In genomic region chr14:100083706-100084105, GRCh38 we compare ENCODE assay signal across 17 cellular contexts. TPM values are rescaled to one million over a fixed set of nuclear protein-coding genes. Genes with fewer than 3 reads are reported as not detected.
DNase-seq lines count a peak whose midpoint lies in the region; ATAC-seq and TF ChIP-seq lines count a peak whose summit lies in the region.
"Had no signal": no experiment of that assay in that cellular context is flagged by ENCODE, and none has a peak within 500 bp of the region (broad histone marks: within the 10 kb centered on the region; RNA-seq: fewer than 3 reads in every experiment).

No MANE protein-coding gene starts in this region.

- peak overlapping the region; percentile 78 for H3K4me3 Mint-ChIP-seq in activated naive CD4-positive, alpha-beta T cell treated with anti-CD3 and anti-CD28 coated beads, Interleukin-2, amount 10 ng/mL, durations not matched to agents 7 days and 5 days
- peak overlapping the region; percentile 32 for H3K4me3 Mint-ChIP-seq in activated CD4-positive, alpha-beta memory T cell treated with anti-CD3 and anti-CD28 coated beads for 36 hours
- H3K4me3 Mint-ChIP-seq in type B pancreatic cell: no peak overlapping the region

- no peaks in the 10 kb centered on the region for H3K27me3 Mint-ChIP-seq in activated naive CD4-positive, alpha-beta T cell treated with anti-CD3 and anti-CD28 coated beads, Interleukin-2, amount 10 ng/mL, durations not matched to agents 7 days and 5 days
- no peaks in the 10 kb centered on the region for H3K27me3 Mint-ChIP-seq in activated CD4-positive, alpha-beta memory T cell treated with anti-CD3 and anti-CD28 coated beads for 36 hours
- H3K27me3 Mint-ChIP-seq in type B pancreatic cell: no peaks in the 10 kb centered on the region

- no peak for ATAC-seq in GM19395 (IDR thresholded peaks at IDR 0.05; ENCODE audit: unreplicated experiment)
- ATAC-seq in GM18870 (IDR thresholded peaks at IDR 0.05; ENCODE audit: unreplicated experiment): no peak
- ATAC-seq: HCT116 had no signal

- H3K9me3 Mint-ChIP-seq in activated naive CD4-positive, alpha-beta T cell treated with anti-CD3 and anti-CD28 coated beads, Interleukin-2, amount 10 ng/mL, durations not matched to agents 7 days and 5 days: no peaks in the 10 kb centered on the region
- no peaks in the 10 kb centered on the region for H3K9me3 Mint-ChIP-seq in activated CD4-positive, alpha-beta memory T cell treated with anti-CD3 and anti-CD28 coated beads for 36 hours
- H3K9me3 Mint-ChIP-seq in type B pancreatic cell: no peaks in the 10 kb centered on the region

- peaks cover 95% of the 10 kb centered on the region for H3K4me1 Mint-ChIP-seq in activated naive CD4-positive, alpha-beta T cell treated with anti-CD3 and anti-CD28 coated beads, Interleukin-2, amount 10 ng/mL, durations not matched to agents 7 days and 5 days
- peaks cover 93% of the 10 kb centered on the region for H3K4me1 Mint-ChIP-seq in activated CD4-positive, alpha-beta memory T cell treated with anti-CD3 and anti-CD28 coated beads for 36 hours (ENCODE audit: low read depth)
- peaks cover 10% of the 10 kb centered on the region for H3K4me1 Mint-ChIP-seq in type B pancreatic cell (ENCODE audit: unreplicated experiment)

- no peak for DNase-seq in activated naive CD4-positive, alpha-beta T cell treated with anti-CD3 and anti-CD28 coated beads, Interleukin-2, amount 10 ng/mL, durations not matched to agents 7 days and 5 days
- no peak for DNase-seq in activated naive CD4-positive, alpha-beta T cell (lab: John Stamatoyannopoulos, UW)
- no peak for DNase-seq in activated CD4-positive, alpha-beta memory T cell treated with anti-CD3 and anti-CD28 coated beads for 36 hours
- DNase-seq in epithelial cell of esophagus (ENCODE audit: low read depth) (peak; percentile 95), type B pancreatic cell (ENCODE audit: extremely low spot score, unreplicated experiment) (no peak), LoVo (ENCODE audit: low spot score) (no peak)
- DNase-seq: activated CD4-positive, CD25-positive, alpha-beta regulatory T cell treated with anti-CD3 and anti-CD28 coated beads, Interleukin-2, amount 50 U/mL, for 72 hours; DMS 273 treated with DMSO at 0.1 percent for 48 hours; effector CD8-positive, alpha-beta T cell; left ventricle myocardium inferior; MV-4-11; NCI-H774; Peyer's patch; small intestine had no signal

- intact Hi-C loops in activated CD4-positive, alpha-beta memory T cell treated with anti-CD3 and anti-CD28 coated beads for 36 hours (cut with micrococcal nuclease): no loop called here

- H3K27ac Mint-ChIP-seq in activated naive CD4-positive, alpha-beta T cell treated with anti-CD3 and anti-CD28 coated beads, Interleukin-2, amount 10 ng/mL, durations not matched to agents 7 days and 5 days: peak overlapping the region; percentile 96
- H3K27ac Mint-ChIP-seq in activated CD4-positive, alpha-beta memory T cell treated with anti-CD3 and anti-CD28 coated beads for 36 hours: peak overlapping the region; percentile 98
- peak overlapping the region; percentile 53 for H3K27ac Mint-ChIP-seq in type B pancreatic cell

- CTCF ChIA-PET in activated naive CD4-positive, alpha-beta T cell treated with anti-CD3 and anti-CD28 coated beads, Interleukin-2, amount 10 ng/mL, durations not matched to agents 7 days and 5 days (lab: Charles Lee): interaction anchor here (1.5 to 22.9 kb wide), 4 partner anchors 16 to 109 kb away, joined by 3 to 488 read pairs (median 94); partner anchors contain the start of gene EVL
- CTCF ChIA-PET in activated CD4-positive, alpha-beta memory T cell treated with anti-CD3 and anti-CD28 coated beads for 36 hours (lab: Charles Lee): interaction anchor here (0.7 to 9.7 kb wide), 8 partner anchors 9 to 137 kb away, joined by 3 to 217 read pairs (median 3); partner anchors contain the start of gene EVL

- TF ChIP-seq CTCF in epithelial cell of esophagus (IDR thresholded peaks at IDR 0.05; ENCODE audit: insufficient read depth, low read depth, low read length, missing control alignments) (no peak), type B pancreatic cell (conservative IDR thresholded peaks at IDR 0.05) (no peak)

- no peak overlapping the region for H3K4me3 ChIP-seq in epithelial cell of esophagus (ENCODE audit: low read length)
- H3K4me3 ChIP-seq: left ventricle myocardium inferior, Peyer's patch had no signal

- POLR2A ChIA-PET in activated CD4-positive, alpha-beta memory T cell treated with anti-CD3 and anti-CD28 coated beads for 36 hours (lab: Charles Lee): interaction anchor here (0.6 to 15.5 kb wide), 7 partner anchors 9 to 141 kb away, joined by 3 to 302 read pairs (median 5); partner anchors contain the start of gene EVL

- peaks cover 82% of the 10 kb centered on the region for H3K36me3 Mint-ChIP-seq in activated naive CD4-positive, alpha-beta T cell treated with anti-CD3 and anti-CD28 coated beads, Interleukin-2, amount 10 ng/mL, durations not matched to agents 7 days and 5 days
- peaks cover 41% of the 10 kb centered on the region for H3K36me3 Mint-ChIP-seq in activated CD4-positive, alpha-beta memory T cell treated with anti-CD3 and anti-CD28 coated beads for 36 hours
- peaks cover 19% of the 10 kb centered on the region for H3K36me3 Mint-ChIP-seq in type B pancreatic cell

RNA-seq across cellular contexts. Expression of gene EVL, which starts 18.5 kb away (rescaled TPM):
- total RNA-seq in activated CD4-positive, alpha-beta memory T cell treated with anti-CD3 and anti-CD28 coated beads for 36 hours: 100 to 1,000 TPM; 174 to 180 TPM
- total RNA-seq in type B pancreatic cell (ENCODE audit: low replicate concordance): 66.3 and 159 TPM in 2 replicates
